Comparison of ENCODE assay signal across 20 cellular contexts in genomic region chr11:19980388-19980787, GRCh38.
DNase-seq lines count a peak whose midpoint lies in the region; ATAC-seq, FAIRE-seq and TF ChIP-seq lines count a peak whose summit lies in the region.
"Had no signal": no experiment of that assay in that cellular context is flagged by ENCODE, and none has a peak within 500 bp of the region (broad histone marks: within the 10 kb centered on the region; RNA-seq: fewer than 3 reads in every experiment).

No MANE protein-coding gene starts in this region.

- no peak for FAIRE-seq in astrocyte (lab: Jason Lieb, UNC)
- FAIRE-seq: keratinocyte had no signal

- H4K20me1 ChIP-seq in astrocyte (ENCODE audit: insufficient read depth, low read length) (no peaks in the 10 kb centered on the region), smooth muscle cell (ENCODE audit: low read depth) (no peaks in the 10 kb centered on the region)

- H3K27me3 Mint-ChIP-seq in Calu3 (ENCODE audit: unreplicated experiment): no peaks in the 10 kb centered on the region
- peaks cover 3% of the 10 kb centered on the region for H3K27me3 Mint-ChIP-seq in astrocyte (ENCODE audit: low read depth, unreplicated experiment)
- H3K27me3 Mint-ChIP-seq in activated naive CD4-positive, alpha-beta T cell treated with anti-CD3 and anti-CD28 coated beads for 36 hours (ENCODE audit: low read depth): peaks cover 15% of the 10 kb centered on the region
- H3K27me3 Mint-ChIP-seq: T-cell, type B pancreatic cell had no signal

- intact Hi-C loops in Calu3 (cut with micrococcal nuclease; ENCODE audit: unreplicated experiment): no loop called here
- intact Hi-C loops in activated naive CD4-positive, alpha-beta T cell treated with anti-CD3 and anti-CD28 coated beads for 36 hours (cut with micrococcal nuclease): loop anchor here (10.0 kb wide), 1 partner anchor 64 kb away; no protein-coding TSS in a partner anchor

- H3K27me3 ChIP-seq in astrocyte (ENCODE audit: insufficient read depth, low read length) (no peaks in the 10 kb centered on the region), gastroesophageal sphincter (no peaks in the 10 kb centered on the region), smooth muscle cell (ENCODE audit: low read depth) (no peaks in the 10 kb centered on the region)

- H3K9ac ChIP-seq in astrocyte (ENCODE audit: low read length) (no peak overlapping the region), smooth muscle cell (ENCODE audit: low read depth) (peak overlapping the region; percentile 69)

- H3K79me2 ChIP-seq in astrocyte (ENCODE audit: insufficient read depth, low read length): no peaks in the 10 kb centered on the region
- H3K79me2 ChIP-seq in smooth muscle cell (ENCODE audit: low read depth): no peaks in the 10 kb centered on the region

- 0 to 7% methylated on average over 1 of the region's 1 CpG for WGBS in gastroesophageal sphincter (ENCODE audit: low coverage in 1 of 2), 2 donors
- WGBS in smooth muscle cell (ENCODE audit: low lambda C conversion rate): 4% methylated on average over 1 of the region's 1 CpG

- H3K9me3 ChIP-seq in astrocyte (ENCODE audit: insufficient read depth, low read depth, low read length) (no peaks in the 10 kb centered on the region), gastroesophageal sphincter (no peaks in the 10 kb centered on the region), smooth muscle cell (replicated peaks; ENCODE audit: low read depth) (no peaks in the 10 kb centered on the region)
- H3K9me3 ChIP-seq: HAP-1 had no signal

- H3K4me3 ChIP-seq in astrocyte (ENCODE audit: insufficient read depth, low read depth, low read length) (no peak overlapping the region), gastroesophageal sphincter (no peak overlapping the region), smooth muscle cell (peak overlapping the region; percentile 26)
- H3K4me3 ChIP-seq: HAP-1 had no signal

- H3K27ac Mint-ChIP-seq in Calu3 (ENCODE audit: unreplicated experiment) (peak overlapping the region; percentile 98), astrocyte (ENCODE audit: unreplicated experiment) (peak overlapping the region; percentile 94)
- H3K27ac Mint-ChIP-seq in activated naive CD4-positive, alpha-beta T cell treated with anti-CD3 and anti-CD28 coated beads for 36 hours: no peak overlapping the region
- H3K27ac Mint-ChIP-seq: activated CD8-positive, alpha-beta T cell treated with anti-CD3 and anti-CD28 coated beads, Interleukin-2, amount 10 ng/mL, durations not matched to agents 7 days and 5 days; activated naive CD8-positive, alpha-beta T cell treated with anti-CD3 and anti-CD28 coated beads for 36 hours; T-cell had no signal

- H3K4me3 Mint-ChIP-seq in Calu3 (ENCODE audit: low read depth, unreplicated experiment): no peak overlapping the region
- no peak overlapping the region for H3K4me3 Mint-ChIP-seq in astrocyte (ENCODE audit: unreplicated experiment)
- no peak overlapping the region for H3K4me3 Mint-ChIP-seq in activated naive CD4-positive, alpha-beta T cell treated with anti-CD3 and anti-CD28 coated beads for 36 hours
- H3K4me3 Mint-ChIP-seq: activated CD8-positive, alpha-beta T cell treated with anti-CD3 and anti-CD28 coated beads, Interleukin-2, amount 10 ng/mL, durations not matched to agents 7 days and 5 days; activated naive CD8-positive, alpha-beta T cell treated with anti-CD3 and anti-CD28 coated beads for 36 hours; mesothelial cell of epicardium; neural crest cell; T-cell; type B pancreatic cell had no signal

- H3K4me2 ChIP-seq in astrocyte (ENCODE audit: low read length) (no peak overlapping the region), smooth muscle cell (peak overlapping the region; percentile 75)

- CTCF ChIA-PET in Calu3 (lab: Charles Lee): no interaction called here
- CTCF ChIA-PET in activated naive CD4-positive, alpha-beta T cell treated with anti-CD3 and anti-CD28 coated beads for 36 hours (lab: Charles Lee): interaction anchor here (0.6 kb wide), 1 partner anchor 114 kb away, joined by 3 read pairs; no protein-coding TSS in a partner anchor

- BruUV-seq in Calu3 (replicated peaks; lab: Mats Ljungman, UMichigan): no TSS peak

- H3K4me1 ChIP-seq in astrocyte (ENCODE audit: insufficient read depth, low read length) (peaks cover 9% of the 10 kb centered on the region), gastroesophageal sphincter (peaks cover 7 to 69% (median 29%) of the 10 kb centered on the region in 3 donors), smooth muscle cell (ENCODE audit: low read depth) (peaks cover 21% of the 10 kb centered on the region)

- H2AFZ ChIP-seq in astrocyte (ENCODE audit: low read depth, low read length) (no peak overlapping the region), smooth muscle cell (ENCODE audit: low read depth) (no peak overlapping the region)

- peaks cover 40% of the 10 kb centered on the region for H3F3A ChIP-seq in smooth muscle cell (ENCODE audit: low read depth)

- ATAC-seq in gastroesophageal sphincter (no peak), HG03135 (IDR thresholded peaks at IDR 0.05; ENCODE audit: unreplicated experiment) (no peak)
- ATAC-seq: activated CD8-positive, alpha-beta T cell treated with anti-CD3 and anti-CD28 coated beads, Interleukin-2, amount 10 ng/mL, durations not matched to agents 7 days and 5 days; T-cell had no signal

- H3K9me3 Mint-ChIP-seq in Calu3 (ENCODE audit: low read depth, unreplicated experiment) (no peaks in the 10 kb centered on the region), astrocyte (ENCODE audit: unreplicated experiment) (no peaks in the 10 kb centered on the region)
- no peaks in the 10 kb centered on the region for H3K9me3 Mint-ChIP-seq in activated naive CD4-positive, alpha-beta T cell treated with anti-CD3 and anti-CD28 coated beads for 36 hours
- H3K9me3 Mint-ChIP-seq: activated naive CD8-positive, alpha-beta T cell treated with anti-CD3 and anti-CD28 coated beads for 36 hours; mesothelial cell of epicardium; neural crest cell; T-cell; type B pancreatic cell had no signal

- DNase-seq in Calu3 (no peak), astrocyte (ENCODE audit: low read depth) (no peak), smooth muscle cell (lab: John Stamatoyannopoulos, UW; ENCODE audit: unreplicated experiment) (no peak), SW 1271 (lab: John Stamatoyannopoulos, UW) (no peak)
- no peak for DNase-seq in activated naive CD4-positive, alpha-beta T cell treated with anti-CD3 and anti-CD28 coated beads for 36 hours
- DNase-seq in activated naive CD4-positive, alpha-beta T cell (lab: John Stamatoyannopoulos, UW): no peak
- DNase-seq: activated CD8-positive, alpha-beta T cell treated with anti-CD3 and anti-CD28 coated beads, Interleukin-2, amount 10 ng/mL, durations not matched to agents 7 days and 5 days; activated naive CD8-positive, alpha-beta T cell treated with anti-CD3 and anti-CD28 coated beads for 36 hours; activated T-cell treated with anti-CD3 and anti-CD28 coated beads, Interleukin-2, amount 50 U/mL, for 48 hours; NCI-H187; NCI-H226; NK-92 treated with Interleukin-12 subunit alpha and Interleukin-12 subunit beta, amount 100 ng/mL, for 24 hours; T-cell had no signal

- H3K27ac ChIP-seq in astrocyte (ENCODE audit: low read depth, low read length) (no peak overlapping the region), gastroesophageal sphincter (peak overlapping the region; percentile 44 to 76 (median 64)), smooth muscle cell (ENCODE audit: low read depth) (peak overlapping the region; percentile 97)

- H3K36me3 Mint-ChIP-seq in Calu3 (ENCODE audit: insufficient read depth, unreplicated experiment) (peaks cover 33% of the 10 kb centered on the region), astrocyte (ENCODE audit: low read depth, unreplicated experiment) (no peaks in the 10 kb centered on the region)
- H3K36me3 Mint-ChIP-seq in activated naive CD4-positive, alpha-beta T cell treated with anti-CD3 and anti-CD28 coated beads for 36 hours (ENCODE audit: low read depth): no peaks in the 10 kb centered on the region
- H3K36me3 Mint-ChIP-seq: activated naive CD8-positive, alpha-beta T cell treated with anti-CD3 and anti-CD28 coated beads for 36 hours; T-cell had no signal

- TF ChIP-seq POLR2A in gastroesophageal sphincter (IDR thresholded peaks at IDR 0.05): no peak

- H3K36me3 ChIP-seq in astrocyte (ENCODE audit: insufficient read depth, low read length) (no peaks in the 10 kb centered on the region), gastroesophageal sphincter (peaks cover 0 to 25% of the 10 kb centered on the region in 2 donors), smooth muscle cell (ENCODE audit: low read depth) (no peaks in the 10 kb centered on the region)
- H3K36me3 ChIP-seq: HAP-1 had no signal

- TF ChIP-seq EP300 in gastroesophageal sphincter (IDR thresholded peaks at IDR 0.05): no peak

- H3K4me1 Mint-ChIP-seq in Calu3 (ENCODE audit: low read depth, unreplicated experiment) (peaks cover 59% of the 10 kb centered on the region), astrocyte (ENCODE audit: low read depth, unreplicated experiment) (peaks cover 37% of the 10 kb centered on the region)
- H3K4me1 Mint-ChIP-seq in activated naive CD4-positive, alpha-beta T cell treated with anti-CD3 and anti-CD28 coated beads for 36 hours (ENCODE audit: low read depth): peaks cover 12% of the 10 kb centered on the region

- TF ChIP-seq CTCF in Calu3 (IDR thresholded peaks at IDR 0.05; ENCODE audit: unreplicated experiment) (no peak), astrocyte (IDR thresholded peaks at IDR 0.05; ENCODE audit: insufficient read depth, low read depth, low read length) (no peak), gastroesophageal sphincter (IDR thresholded peaks at IDR 0.05) (no peak), smooth muscle cell (IDR thresholded peaks at IDR 0.05; ENCODE audit: borderline replicate concordance, insufficient read depth, poor library complexity, severe bottlenecking) (no peak)
